ENCODE assay signal across 8 cellular contexts in the genomic region with DNA sequence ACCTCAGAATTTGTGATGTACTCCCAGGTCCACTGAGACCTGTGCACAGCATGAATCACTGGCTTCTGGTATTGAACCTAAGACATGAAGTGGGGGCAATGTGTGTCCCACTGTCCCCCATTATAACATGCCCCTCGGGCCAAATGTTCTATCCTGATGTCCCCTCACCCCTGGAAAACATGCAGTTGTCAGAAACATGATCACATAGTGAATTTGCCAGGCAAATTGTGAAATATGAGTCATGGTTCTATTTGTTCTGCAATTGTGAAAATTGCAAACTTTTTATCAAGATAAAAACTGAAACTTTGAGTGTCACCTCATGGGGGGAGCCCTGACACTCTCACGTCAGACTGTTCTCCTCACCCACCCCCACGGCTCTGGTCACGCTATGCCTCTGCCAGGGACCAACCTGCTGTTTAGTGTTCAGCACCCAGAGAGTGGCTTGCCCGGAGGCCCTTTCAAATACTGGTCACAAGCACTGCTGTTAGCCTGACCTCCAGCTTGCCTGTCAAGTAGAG.
DNase-seq lines count a peak whose midpoint lies in the region; ATAC-seq and FAIRE-seq lines count a peak whose summit lies in the region.

No MANE protein-coding gene starts in this region.

- no peaks in the 10 kb centered on the region for H3K27me3 Mint-ChIP-seq in central memory CD8-positive, alpha-beta T cell

- peak; percentile 20 for FAIRE-seq in RCC 7860 (lab: Jason Lieb, UNC)
- FAIRE-seq in frontal cortex (lab: Jason Lieb, UNC) = no peak

- peak; percentile 79 for ATAC-seq in GM18907 (IDR thresholded peaks at IDR 0.05; ENCODE audit: unreplicated experiment)
- peak; percentile 53 for ATAC-seq in HG02870 (IDR thresholded peaks at IDR 0.05; ENCODE audit: unreplicated experiment)
- peak; percentile 37 for ATAC-seq in central memory CD8-positive, alpha-beta T cell (replicated peaks; ENCODE audit: extremely low read depth, poor library complexity, severe bottlenecking)

- H3K27ac Mint-ChIP-seq in central memory CD8-positive, alpha-beta T cell (ENCODE audit: low read depth) = peak overlapping the region; percentile 39

- H3K4me1 Mint-ChIP-seq in central memory CD8-positive, alpha-beta T cell = peaks cover 26% of the 10 kb centered on the region

- H3K9me3 Mint-ChIP-seq in central memory CD8-positive, alpha-beta T cell = no peaks in the 10 kb centered on the region

- DNase-seq in RCC 7860 (ENCODE audit: low spot score) = peak; percentile 39
- no peak for DNase-seq in central memory CD8-positive, alpha-beta T cell (ENCODE audit: low spot score in 2 of 2)
- peak; percentile 39 to 57 for DNase-seq in stimulated activated CD8-positive, alpha-beta memory T cell treated with anti-CD3 and anti-CD28 coated beads, Interleukin-7, amount 100 ng/mL, for 4 hours (ENCODE audit: low read depth in 2 of 2)
- DNase-seq in frontal cortex (ENCODE audit: low spot score in 2 of 2) = no peak
- DNase-seq in D341Med (ENCODE audit: low spot score) = no peak
- no peak for DNase-seq in NCI-H2029 (lab: John Stamatoyannopoulos, UW)

- H3K4me3 Mint-ChIP-seq in central memory CD8-positive, alpha-beta T cell = no peak overlapping the region

- peaks cover 2% of the 10 kb centered on the region for H3K36me3 Mint-ChIP-seq in central memory CD8-positive, alpha-beta T cell (ENCODE audit: insufficient read depth)

Comparison
In these comparisons a context has a peak if more than half of its experiments do, and no peak if none do; other contexts are left out.
1. DNase-seq: peak in RCC 7860 (single experiment) and stimulated activated CD8-positive, alpha-beta memory T cell treated with anti-CD3 and anti-CD28 coated beads, Interleukin-7, amount 100 ng/mL, for 4 hours (2 of 2); none in central memory CD8-positive, alpha-beta T cell (0 of 2), frontal cortex (0 of 2), D341Med (single experiment) and NCI-H2029 (single experiment).
2. Peak in every context shown above with its lines, with median percentiles within 50 percentile points of each other: ATAC-seq.